In the genomic region with DNA sequence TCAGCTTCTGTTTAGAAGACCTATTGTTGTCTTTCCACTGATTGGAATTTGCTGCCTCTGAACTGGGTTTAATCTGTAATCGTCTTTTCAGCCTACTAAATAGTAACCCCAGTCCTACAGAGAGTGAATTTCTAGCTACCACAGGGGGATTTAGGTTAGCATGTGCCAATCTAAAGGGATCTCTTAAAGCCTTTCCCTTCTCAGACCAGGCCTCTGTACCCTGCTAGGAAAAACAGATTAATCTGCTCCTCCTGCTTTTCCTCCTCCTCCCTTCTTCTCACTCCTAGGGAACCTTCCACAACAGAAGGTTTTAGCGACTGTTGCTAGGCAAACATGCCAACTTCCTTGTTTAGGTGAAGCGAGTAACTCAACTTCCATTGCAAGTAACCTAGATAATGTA, we compare ENCODE assay signal across 8 cellular contexts. TPM values are rescaled to one million over a fixed set of nuclear protein-coding genes. Genes with fewer than 3 reads are reported as not detected.
DNase-seq lines count a peak whose midpoint lies in the region; ATAC-seq lines count a peak whose summit lies in the region.

No MANE protein-coding gene starts in this region.

- H3K9me3 Mint-ChIP-seq in activated naive CD4-positive, alpha-beta T cell treated with anti-CD3 and anti-CD28 coated beads, Interleukin-2, amount 50 U/mL, for 24 hours: no peaks in the 10 kb centered on the region
- no peaks in the 10 kb centered on the region for H3K9me3 Mint-ChIP-seq in activated naive CD4-positive, alpha-beta T cell treated with anti-CD3 and anti-CD28 coated beads, Interleukin-2, amount 50 U/mL, for 72 hours
- H3K9me3 Mint-ChIP-seq in effector memory CD8-positive, alpha-beta T cell: no peaks in the 10 kb centered on the region
- H3K9me3 Mint-ChIP-seq in naive B cell: no peaks in the 10 kb centered on the region

- no peak for ATAC-seq in activated naive CD4-positive, alpha-beta T cell treated with anti-CD3 and anti-CD28 coated beads, Interleukin-2, amount 50 U/mL, for 72 hours
- ATAC-seq in effector memory CD8-positive, alpha-beta T cell (replicated peaks): no peak
- no peak for ATAC-seq in naive B cell (ENCODE audit: low read depth in 2 of 2)
- ATAC-seq in GM19463 (IDR thresholded peaks at IDR 0.05; ENCODE audit: unreplicated experiment): no peak

- peak overlapping the region; percentile 100 for H3K27ac Mint-ChIP-seq in activated naive CD4-positive, alpha-beta T cell treated with anti-CD3 and anti-CD28 coated beads, Interleukin-2, amount 50 U/mL, for 24 hours
- peak overlapping the region in 1 of 2 donors; percentile 97 for H3K27ac Mint-ChIP-seq in activated naive CD4-positive, alpha-beta T cell treated with anti-CD3 and anti-CD28 coated beads, Interleukin-2, amount 50 U/mL, for 72 hours
- peak overlapping the region; percentile 95 to 98 for H3K27ac Mint-ChIP-seq in effector memory CD8-positive, alpha-beta T cell
- H3K27ac Mint-ChIP-seq in naive B cell: peak overlapping the region; percentile 34 to 100 (median 78)

- peak overlapping the region; percentile 97 for H3K4me3 Mint-ChIP-seq in activated naive CD4-positive, alpha-beta T cell treated with anti-CD3 and anti-CD28 coated beads, Interleukin-2, amount 50 U/mL, for 24 hours
- peak overlapping the region; percentile 91 to 93 for H3K4me3 Mint-ChIP-seq in effector memory CD8-positive, alpha-beta T cell
- H3K4me3 Mint-ChIP-seq in naive B cell: peak overlapping the region; percentile 69 to 99 (median 96)

- H3K27me3 Mint-ChIP-seq in activated naive CD4-positive, alpha-beta T cell treated with anti-CD3 and anti-CD28 coated beads, Interleukin-2, amount 50 U/mL, for 24 hours: no peaks in the 10 kb centered on the region
- H3K27me3 Mint-ChIP-seq in effector memory CD8-positive, alpha-beta T cell: no peaks in the 10 kb centered on the region
- H3K27me3 Mint-ChIP-seq in naive B cell: peaks cover 0 to 4% (median 0%) of the 10 kb centered on the region in 3 donors

- peaks cover 6% of the 10 kb centered on the region for H3K36me3 Mint-ChIP-seq in activated naive CD4-positive, alpha-beta T cell treated with anti-CD3 and anti-CD28 coated beads, Interleukin-2, amount 50 U/mL, for 24 hours
- H3K36me3 Mint-ChIP-seq in activated naive CD4-positive, alpha-beta T cell treated with anti-CD3 and anti-CD28 coated beads, Interleukin-2, amount 50 U/mL, for 72 hours: peaks cover 16 to 21% of the 10 kb centered on the region in 2 donors
- H3K36me3 Mint-ChIP-seq in effector memory CD8-positive, alpha-beta T cell (ENCODE audit: insufficient read depth): peaks cover 23% of the 10 kb centered on the region
- peaks cover 0 to 12% of the 10 kb centered on the region in 2 donors for H3K36me3 Mint-ChIP-seq in naive B cell

- DNase-seq in activated naive CD4-positive, alpha-beta T cell treated with anti-CD3 and anti-CD28 coated beads, Interleukin-2, amount 50 U/mL, for 72 hours (ENCODE audit: low spot score in 2 of 2): no peak
- DNase-seq in SIG-M5 treated with dmso at 0.1 percent for 504 hours (lab: John Stamatoyannopoulos, UW; ENCODE audit: unreplicated experiment) (peak; percentile 90), naive B cell (peak; percentile 1), A172 (ENCODE audit: low spot score) (no peak), GDM1 (lab: John Stamatoyannopoulos, UW) (no peak)
- DNase-seq in effector memory CD8-positive, alpha-beta T cell: no peak

- H3K4me1 Mint-ChIP-seq in activated naive CD4-positive, alpha-beta T cell treated with anti-CD3 and anti-CD28 coated beads, Interleukin-2, amount 50 U/mL, for 24 hours: peaks cover 38% of the 10 kb centered on the region
- H3K4me1 Mint-ChIP-seq in effector memory CD8-positive, alpha-beta T cell (ENCODE audit: low read depth in 2 of 2): peaks cover 22 to 38% of the 10 kb centered on the region in 2 donors
- peaks cover 25 to 36% (median 30%) of the 10 kb centered on the region in 3 donors for H3K4me1 Mint-ChIP-seq in naive B cell

RNA-seq across cellular contexts. Expression of gene RC3H1, which starts 1.3 kb away (rescaled TPM):
- total RNA-seq in activated naive CD4-positive, alpha-beta T cell treated with anti-CD3 and anti-CD28 coated beads, Interleukin-2, amount 50 U/mL, for 72 hours: 10 to 100 TPM; 27.4 to 50.1 TPM
- polyA plus RNA-seq in naive B cell (ENCODE audit: low read depth in 6 of 6): 10 to 100 TPM in 2 of 6 donors, 1 to 10 TPM in 4; 4.0 to 13.5 (median 9.3) TPM
- 24.3 and 26.6 TPM in 2 replicates for total RNA-seq in A172 (2014; rRNA removed; shearing (Covaris generic))

Comparison
In these comparisons a context has a peak if more than half of its experiments do, and no peak if none do; other contexts are left out.
1. DNase-seq: peak in SIG-M5 treated with dmso at 0.1 percent for 504 hours (single experiment) and naive B cell (single experiment); none in activated naive CD4-positive, alpha-beta T cell treated with anti-CD3 and anti-CD28 coated beads, Interleukin-2, amount 50 U/mL, for 72 hours (0 of 2), effector memory CD8-positive, alpha-beta T cell (0 of 3), A172 (single experiment) and GDM1 (single experiment).
2. Peak in every context shown above with its lines, with median percentiles within 50 percentile points of each other: H3K4me3 Mint-ChIP-seq.